1 cellular context compared by ENCODE assay signal in the genomic region with DNA sequence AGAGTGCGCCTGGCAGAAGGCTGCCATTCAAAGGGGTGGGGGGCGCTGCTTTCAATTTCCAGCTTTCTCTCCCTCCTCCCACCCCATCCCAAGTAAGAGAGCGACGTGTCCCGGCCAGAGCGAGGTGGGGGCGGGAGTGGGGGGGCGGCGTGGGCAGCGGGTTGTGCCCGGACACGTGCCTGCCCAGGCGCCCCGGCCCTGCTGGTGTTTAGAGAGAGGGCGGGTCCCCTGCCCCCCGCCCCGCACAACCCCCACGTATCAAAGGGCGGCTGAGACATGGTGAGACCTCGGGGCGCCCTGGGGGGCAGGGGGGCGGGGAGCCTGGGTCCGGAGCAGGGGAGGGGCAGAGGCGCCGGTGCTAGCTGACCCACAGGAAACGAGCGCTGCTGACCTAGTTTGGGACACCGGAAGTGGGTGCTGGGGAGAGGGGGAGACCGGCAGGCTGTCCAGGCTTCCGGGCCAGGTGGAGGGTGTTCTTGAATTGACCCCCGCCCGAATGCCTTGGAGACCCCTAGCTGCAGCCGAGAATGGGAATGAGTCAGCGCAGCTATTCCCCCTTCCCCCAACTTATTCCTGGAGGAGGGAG.
TF ChIP-seq lines count a peak whose summit lies in the region.

No MANE protein-coding gene starts in this region.

TF ChIP-seq in K562, 482 proteins besides CTCF, POLR2A, EP300 and RAD21 (continues in another document):
- no peak for TF ChIP-seq HNRNPL (IDR thresholded peaks at IDR 0.05; ENCODE audit: low read depth, low read length)
- TF ChIP-seq HNRNPLL (IDR thresholded peaks at IDR 0.05; ENCODE audit: low read depth, low read length, poor library complexity, severe bottlenecking) = no peak
- TF ChIP-seq ARID1B (IDR thresholded peaks at IDR 0.05) = no peak; the same call in 1 of the 2 replicates
- TF ChIP-seq SMAD2 (IDR thresholded peaks at IDR 0.05; ENCODE audit: low read depth, low read length) = no peak
- TF ChIP-seq NR3C1 (CRISPR knock-in tag; IDR thresholded peaks at IDR 0.05) = no peak
- TF ChIP-seq, protein P1, sequence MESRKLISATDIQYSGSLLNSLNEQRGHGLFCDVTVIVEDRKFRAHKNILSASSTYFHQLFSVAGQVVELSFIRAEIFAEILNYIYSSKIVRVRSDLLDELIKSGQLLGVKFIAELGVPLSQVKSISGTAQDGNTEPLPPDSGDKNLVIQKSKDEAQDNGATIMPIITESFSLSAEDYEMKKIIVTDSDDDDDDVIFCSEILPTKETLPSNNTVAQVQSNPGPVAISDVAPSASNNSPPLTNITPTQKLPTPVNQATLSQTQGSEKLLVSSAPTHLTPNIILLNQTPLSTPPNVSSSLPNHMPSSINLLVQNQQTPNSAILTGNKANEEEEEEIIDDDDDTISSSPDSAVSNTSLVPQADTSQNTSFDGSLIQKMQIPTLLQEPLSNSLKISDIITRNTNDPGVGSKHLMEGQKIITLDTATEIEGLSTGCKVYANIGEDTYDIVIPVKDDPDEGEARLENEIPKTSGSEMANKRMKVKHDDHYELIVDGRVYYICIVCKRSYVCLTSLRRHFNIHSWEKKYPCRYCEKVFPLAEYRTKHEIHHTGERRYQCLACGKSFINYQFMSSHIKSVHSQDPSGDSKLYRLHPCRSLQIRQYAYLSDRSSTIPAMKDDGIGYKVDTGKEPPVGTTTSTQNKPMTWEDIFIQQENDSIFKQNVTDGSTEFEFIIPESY (CRISPR knock-in tag; IDR thresholded peaks at IDR 0.05) = no peak
- TF ChIP-seq MIER1 (IDR thresholded peaks at IDR 0.05; ENCODE audit: low read depth) = no peak
- no peak for TF ChIP-seq ZNF586 (CRISPR knock-in tag; conservative IDR thresholded peaks at IDR 0.05)
- TF ChIP-seq, protein P2, sequence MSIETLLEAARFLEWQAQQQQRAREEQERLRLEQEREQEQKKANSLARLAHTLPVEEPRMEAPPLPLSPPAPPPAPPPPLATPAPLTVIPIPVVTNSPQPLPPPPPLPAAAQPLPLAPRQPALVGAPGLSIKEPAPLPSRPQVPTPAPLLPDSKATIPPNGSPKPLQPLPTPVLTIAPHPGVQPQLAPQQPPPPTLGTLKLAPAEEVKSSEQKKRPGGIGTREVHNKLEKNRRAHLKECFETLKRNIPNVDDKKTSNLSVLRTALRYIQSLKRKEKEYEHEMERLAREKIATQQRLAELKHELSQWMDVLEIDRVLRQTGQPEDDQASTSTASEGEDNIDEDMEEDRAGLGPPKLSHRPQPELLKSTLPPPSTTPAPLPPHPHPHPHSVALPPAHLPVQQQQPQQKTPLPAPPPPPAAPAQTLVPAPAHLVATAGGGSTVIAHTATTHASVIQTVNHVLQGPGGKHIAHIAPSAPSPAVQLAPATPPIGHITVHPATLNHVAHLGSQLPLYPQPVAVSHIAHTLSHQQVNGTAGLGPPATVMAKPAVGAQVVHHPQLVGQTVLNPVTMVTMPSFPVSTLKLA (conservative IDR thresholded peaks at IDR 0.05) = peak; percentile 64 to 79
- no peak for TF ChIP-seq CHD4 (IDR thresholded peaks at IDR 0.05; ENCODE audit: insufficient read depth, insufficient replicate concordance, low read depth, low read length, poor library complexity, severe bottlenecking)
- TF ChIP-seq SETDB1 (IDR thresholded peaks at IDR 0.05; ENCODE audit: low read length) = no peak
- peak; percentile 15 to 78; a peak in 3 of 4 replicates for TF ChIP-seq SRF (CRISPR knock-in tag; IDR thresholded peaks at IDR 0.05)
- TF ChIP-seq, protein P3, sequence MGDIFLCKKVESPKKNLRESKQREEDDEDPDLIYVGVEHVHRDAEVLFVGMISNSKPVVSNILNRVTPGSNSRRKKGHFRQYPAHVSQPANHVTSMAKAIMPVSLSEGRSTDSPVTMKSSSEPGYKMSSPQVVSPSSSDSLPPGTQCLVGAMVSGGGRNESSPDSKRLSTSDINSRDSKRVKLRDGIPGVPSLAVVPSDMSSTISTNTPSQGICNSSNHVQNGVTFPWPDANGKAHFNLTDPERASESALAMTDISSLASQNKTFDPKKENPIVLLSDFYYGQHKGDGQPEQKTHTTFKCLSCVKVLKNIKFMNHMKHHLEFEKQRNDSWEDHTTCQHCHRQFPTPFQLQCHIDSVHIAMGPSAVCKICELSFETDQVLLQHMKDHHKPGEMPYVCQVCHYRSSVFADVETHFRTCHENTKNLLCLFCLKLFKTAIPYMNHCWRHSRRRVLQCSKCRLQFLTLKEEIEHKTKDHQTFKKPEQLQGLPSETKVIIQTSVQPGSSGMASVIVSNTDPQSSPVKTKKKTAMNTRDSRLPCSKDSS (IDR thresholded peaks at IDR 0.05; ENCODE audit: low read depth, partially characterized antibody) = no peak
- no peak for TF ChIP-seq ZNF79 (CRISPR knock-in tag; IDR thresholded peaks at IDR 0.05; ENCODE audit: low read depth)
- no peak for TF ChIP-seq PTBP1 (IDR thresholded peaks at IDR 0.05; ENCODE audit: low read depth, low read length)
- TF ChIP-seq PRMT5 (CRISPR knock-in tag; IDR thresholded peaks at IDR 0.05) = no peak
- TF ChIP-seq ZNF232 (CRISPR knock-in tag; IDR thresholded peaks at IDR 0.05) = no peak
- TF ChIP-seq SOX6 (IDR thresholded peaks at IDR 0.05) = no peak
- TF ChIP-seq NCOA2 (IDR thresholded peaks at IDR 0.05; ENCODE audit: partially characterized antibody in 2 of 2) = no peak
- TF ChIP-seq, protein P4, sequence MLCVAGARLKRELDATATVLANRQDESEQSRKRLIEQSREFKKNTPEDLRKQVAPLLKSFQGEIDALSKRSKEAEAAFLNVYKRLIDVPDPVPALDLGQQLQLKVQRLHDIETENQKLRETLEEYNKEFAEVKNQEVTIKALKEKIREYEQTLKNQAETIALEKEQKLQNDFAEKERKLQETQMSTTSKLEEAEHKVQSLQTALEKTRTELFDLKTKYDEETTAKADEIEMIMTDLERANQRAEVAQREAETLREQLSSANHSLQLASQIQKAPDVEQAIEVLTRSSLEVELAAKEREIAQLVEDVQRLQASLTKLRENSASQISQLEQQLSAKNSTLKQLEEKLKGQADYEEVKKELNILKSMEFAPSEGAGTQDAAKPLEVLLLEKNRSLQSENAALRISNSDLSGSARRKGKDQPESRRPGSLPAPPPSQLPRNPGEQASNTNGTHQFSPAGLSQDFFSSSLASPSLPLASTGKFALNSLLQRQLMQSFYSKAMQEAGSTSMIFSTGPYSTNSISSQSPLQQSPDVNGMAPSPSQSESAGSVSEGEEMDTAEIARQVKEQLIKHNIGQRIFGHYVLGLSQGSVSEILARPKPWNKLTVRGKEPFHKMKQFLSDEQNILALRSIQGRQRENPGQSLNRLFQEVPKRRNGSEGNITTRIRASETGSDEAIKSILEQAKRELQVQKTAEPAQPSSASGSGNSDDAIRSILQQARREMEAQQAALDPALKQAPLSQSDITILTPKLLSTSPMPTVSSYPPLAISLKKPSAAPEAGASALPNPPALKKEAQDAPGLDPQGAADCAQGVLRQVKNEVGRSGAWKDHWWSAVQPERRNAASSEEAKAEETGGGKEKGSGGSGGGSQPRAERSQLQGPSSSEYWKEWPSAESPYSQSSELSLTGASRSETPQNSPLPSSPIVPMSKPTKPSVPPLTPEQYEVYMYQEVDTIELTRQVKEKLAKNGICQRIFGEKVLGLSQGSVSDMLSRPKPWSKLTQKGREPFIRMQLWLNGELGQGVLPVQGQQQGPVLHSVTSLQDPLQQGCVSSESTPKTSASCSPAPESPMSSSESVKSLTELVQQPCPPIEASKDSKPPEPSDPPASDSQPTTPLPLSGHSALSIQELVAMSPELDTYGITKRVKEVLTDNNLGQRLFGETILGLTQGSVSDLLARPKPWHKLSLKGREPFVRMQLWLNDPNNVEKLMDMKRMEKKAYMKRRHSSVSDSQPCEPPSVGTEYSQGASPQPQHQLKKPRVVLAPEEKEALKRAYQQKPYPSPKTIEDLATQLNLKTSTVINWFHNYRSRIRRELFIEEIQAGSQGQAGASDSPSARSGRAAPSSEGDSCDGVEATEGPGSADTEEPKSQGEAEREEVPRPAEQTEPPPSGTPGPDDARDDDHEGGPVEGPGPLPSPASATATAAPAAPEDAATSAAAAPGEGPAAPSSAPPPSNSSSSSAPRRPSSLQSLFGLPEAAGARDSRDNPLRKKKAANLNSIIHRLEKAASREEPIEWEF (CRISPR knock-in tag; IDR thresholded peaks at IDR 0.05) = no peak
- no peak for TF ChIP-seq TFAM (CRISPR knock-in tag; conservative IDR thresholded peaks at IDR 0.05)
- TF ChIP-seq SAFB (IDR thresholded peaks at IDR 0.05; ENCODE audit: borderline replicate concordance, low read depth, low read length) = no peak
- peak in 1 of 2 experiments; percentile 76; a peak in 1 of 4 replicates for TF ChIP-seq KDM4B (IDR thresholded peaks at IDR 0.05; ENCODE audit: borderline replicate concordance in 2 of 2, low read depth in 1 of 2)
- TF ChIP-seq, protein P5, sequence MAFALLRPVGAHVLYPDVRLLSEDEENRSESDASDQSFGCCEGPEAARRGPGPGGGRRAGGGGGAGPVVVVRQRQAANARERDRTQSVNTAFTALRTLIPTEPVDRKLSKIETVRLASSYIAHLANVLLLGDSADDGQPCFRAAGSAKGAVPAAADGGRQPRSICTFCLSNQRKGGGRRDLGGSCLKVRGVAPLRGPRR (CRISPR knock-in tag; IDR thresholded peaks at IDR 0.05) = no peak
- peak; percentile 76; the same call in 1 of the 2 replicates for TF ChIP-seq ETV5 (CRISPR knock-in tag; IDR thresholded peaks at IDR 0.05; ENCODE audit: low read depth)
- TF ChIP-seq, protein P6, sequence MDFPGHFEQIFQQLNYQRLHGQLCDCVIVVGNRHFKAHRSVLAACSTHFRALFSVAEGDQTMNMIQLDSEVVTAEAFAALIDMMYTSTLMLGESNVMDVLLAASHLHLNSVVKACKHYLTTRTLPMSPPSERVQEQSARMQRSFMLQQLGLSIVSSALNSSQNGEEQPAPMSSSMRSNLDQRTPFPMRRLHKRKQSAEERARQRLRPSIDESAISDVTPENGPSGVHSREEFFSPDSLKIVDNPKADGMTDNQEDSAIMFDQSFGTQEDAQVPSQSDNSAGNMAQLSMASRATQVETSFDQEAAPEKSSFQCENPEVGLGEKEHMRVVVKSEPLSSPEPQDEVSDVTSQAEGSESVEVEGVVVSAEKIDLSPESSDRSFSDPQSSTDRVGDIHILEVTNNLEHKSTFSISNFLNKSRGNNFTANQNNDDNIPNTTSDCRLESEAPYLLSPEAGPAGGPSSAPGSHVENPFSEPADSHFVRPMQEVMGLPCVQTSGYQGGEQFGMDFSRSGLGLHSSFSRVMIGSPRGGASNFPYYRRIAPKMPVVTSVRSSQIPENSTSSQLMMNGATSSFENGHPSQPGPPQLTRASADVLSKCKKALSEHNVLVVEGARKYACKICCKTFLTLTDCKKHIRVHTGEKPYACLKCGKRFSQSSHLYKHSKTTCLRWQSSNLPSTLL (IDR thresholded peaks at IDR 0.05) = no peak
- TF ChIP-seq, protein P7, sequence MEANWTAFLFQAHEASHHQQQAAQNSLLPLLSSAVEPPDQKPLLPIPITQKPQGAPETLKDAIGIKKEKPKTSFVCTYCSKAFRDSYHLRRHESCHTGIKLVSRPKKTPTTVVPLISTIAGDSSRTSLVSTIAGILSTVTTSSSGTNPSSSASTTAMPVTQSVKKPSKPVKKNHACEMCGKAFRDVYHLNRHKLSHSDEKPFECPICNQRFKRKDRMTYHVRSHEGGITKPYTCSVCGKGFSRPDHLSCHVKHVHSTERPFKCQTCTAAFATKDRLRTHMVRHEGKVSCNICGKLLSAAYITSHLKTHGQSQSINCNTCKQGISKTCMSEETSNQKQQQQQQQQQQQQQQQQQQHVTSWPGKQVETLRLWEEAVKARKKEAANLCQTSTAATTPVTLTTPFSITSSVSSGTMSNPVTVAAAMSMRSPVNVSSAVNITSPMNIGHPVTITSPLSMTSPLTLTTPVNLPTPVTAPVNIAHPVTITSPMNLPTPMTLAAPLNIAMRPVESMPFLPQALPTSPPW (CRISPR knock-in tag; IDR thresholded peaks at IDR 0.05) = peak; percentile 89
- 0 out of 2 replicates have a peak, but pooled peaks have one; percentile 50 for TF ChIP-seq GATAD2B (IDR thresholded peaks at IDR 0.05; ENCODE audit: borderline replicate concordance)
- 0 out of 2 replicates have a peak, but pooled peaks have one; percentile 28 for TF ChIP-seq KAT7 (CRISPR knock-in tag; IDR thresholded peaks at IDR 0.05; ENCODE audit: borderline replicate concordance)
- TF ChIP-seq, protein P8, sequence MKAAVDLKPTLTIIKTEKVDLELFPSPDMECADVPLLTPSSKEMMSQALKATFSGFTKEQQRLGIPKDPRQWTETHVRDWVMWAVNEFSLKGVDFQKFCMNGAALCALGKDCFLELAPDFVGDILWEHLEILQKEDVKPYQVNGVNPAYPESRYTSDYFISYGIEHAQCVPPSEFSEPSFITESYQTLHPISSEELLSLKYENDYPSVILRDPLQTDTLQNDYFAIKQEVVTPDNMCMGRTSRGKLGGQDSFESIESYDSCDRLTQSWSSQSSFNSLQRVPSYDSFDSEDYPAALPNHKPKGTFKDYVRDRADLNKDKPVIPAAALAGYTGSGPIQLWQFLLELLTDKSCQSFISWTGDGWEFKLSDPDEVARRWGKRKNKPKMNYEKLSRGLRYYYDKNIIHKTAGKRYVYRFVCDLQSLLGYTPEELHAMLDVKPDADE (conservative IDR thresholded peaks at IDR 0.05; ENCODE audit: control insufficient read depth, low read depth, low read length) = no peak
- no peak for TF ChIP-seq PCBP2 (IDR thresholded peaks at IDR 0.05; ENCODE audit: low read depth, low read length, poor library complexity, severe bottlenecking)
- no peak for TF ChIP-seq RBBP5 (IDR thresholded peaks at IDR 0.05; ENCODE audit: borderline replicate concordance, insufficient read depth, low read length, poor library complexity, severe bottlenecking)
- TF ChIP-seq FOSL1 (tag; conservative IDR thresholded peaks at IDR 0.05) = 0 out of 2 replicates have a peak, but pooled peaks have one; percentile 19
- peak; percentile 26; the same call in 1 of the 2 replicates for TF ChIP-seq CREM (IDR thresholded peaks at IDR 0.05; ENCODE audit: low read depth)
- peak; percentile 58 for TF ChIP-seq EP400 (IDR thresholded peaks at IDR 0.05)
- TF ChIP-seq ZNF311 (CRISPR knock-in tag; IDR thresholded peaks at IDR 0.05) = no peak
- no peak for TF ChIP-seq POLR3G (IDR thresholded peaks at IDR 0.05; ENCODE audit: extremely low read depth, insufficient read length, insufficient replicate concordance)
- peak; percentile 60 for TF ChIP-seq NFE2 (IDR thresholded peaks at IDR 0.05; ENCODE audit: low read depth)
- no peak for TF ChIP-seq STAT5A (IDR thresholded peaks at IDR 0.05; ENCODE audit: borderline replicate concordance, low read length)
- no peak for TF ChIP-seq NFE2L1 (tag; IDR thresholded peaks at IDR 0.05; ENCODE audit: borderline replicate concordance, low read depth)
- TF ChIP-seq POLR2B (IDR thresholded peaks at IDR 0.05; ENCODE audit: low read depth, partially characterized antibody) = no peak
- TF ChIP-seq TAF1 (IDR thresholded peaks at IDR 0.05; ENCODE audit: control insufficient read depth, extremely low read depth, insufficient read depth, low read length, severe bottlenecking) = peak; percentile 14
- TF ChIP-seq, protein P9, sequence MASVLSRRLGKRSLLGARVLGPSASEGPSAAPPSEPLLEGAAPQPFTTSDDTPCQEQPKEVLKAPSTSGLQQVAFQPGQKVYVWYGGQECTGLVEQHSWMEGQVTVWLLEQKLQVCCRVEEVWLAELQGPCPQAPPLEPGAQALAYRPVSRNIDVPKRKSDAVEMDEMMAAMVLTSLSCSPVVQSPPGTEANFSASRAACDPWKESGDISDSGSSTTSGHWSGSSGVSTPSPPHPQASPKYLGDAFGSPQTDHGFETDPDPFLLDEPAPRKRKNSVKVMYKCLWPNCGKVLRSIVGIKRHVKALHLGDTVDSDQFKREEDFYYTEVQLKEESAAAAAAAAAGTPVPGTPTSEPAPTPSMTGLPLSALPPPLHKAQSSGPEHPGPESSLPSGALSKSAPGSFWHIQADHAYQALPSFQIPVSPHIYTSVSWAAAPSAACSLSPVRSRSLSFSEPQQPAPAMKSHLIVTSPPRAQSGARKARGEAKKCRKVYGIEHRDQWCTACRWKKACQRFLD (CRISPR knock-in tag; IDR thresholded peaks at IDR 0.05) = peak; percentile 67
- no peak for TF ChIP-seq GTF2F1 (IDR thresholded peaks at IDR 0.05; ENCODE audit: low read depth, low read length)
- no peak for TF ChIP-seq FUS (optimal IDR thresholded peaks at IDR 0.05; ENCODE audit: low read depth, low read length)
- peak; percentile 72 for TF ChIP-seq ZNF584 (CRISPR knock-in tag; IDR thresholded peaks at IDR 0.05; ENCODE audit: low read depth)
- TF ChIP-seq POLR2G (IDR thresholded peaks at IDR 0.05; ENCODE audit: low read depth, low read length) = peak; percentile 38
